ENCODE assay signal across 20 cellular contexts in the genomic region with DNA sequence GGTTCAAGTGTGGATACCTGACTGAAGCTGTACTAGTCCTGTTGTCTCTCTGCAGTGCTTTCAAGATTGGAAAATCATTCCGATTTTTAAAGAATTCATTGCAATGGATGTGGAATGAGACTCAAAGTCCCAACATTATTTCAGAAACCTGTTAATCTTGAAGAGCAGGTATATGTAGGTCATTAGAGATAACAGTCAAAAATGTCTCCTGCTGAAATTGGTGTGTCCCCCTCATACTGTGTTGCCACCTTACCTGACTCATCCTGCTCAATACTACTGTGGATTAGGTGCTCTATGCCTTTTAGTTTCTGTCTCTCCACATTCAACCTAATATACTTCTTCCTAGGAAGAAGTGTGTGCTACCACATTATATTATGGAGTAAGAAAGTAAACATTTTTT.
"Had no signal": no experiment of that assay in that cellular context is flagged by ENCODE, and none has a peak within 500 bp of the region (broad histone marks: within the 10 kb centered on the region; RNA-seq: fewer than 3 reads in every experiment).

No MANE protein-coding gene starts in this region.

- H3K79me2 ChIP-seq: parathyroid adenoma had no signal

- H3K4me1 Mint-ChIP-seq: naive thymus-derived CD8-positive, alpha-beta T cell; stimulated activated naive B cell treated with anti-CD40 and anti-IgM and Interleukin-4, amounts not matched to agents 10 μg/mL and 1 μg/mL and 100 μg/mL, for 72 hours; WTC11 had no signal

- H3K9me3 ChIP-seq: left ventricle myocardium inferior, upper lobe of right lung had no signal

- H3K36me3 Mint-ChIP-seq: activated naive CD8-positive, alpha-beta T cell; brain; memory B cell; naive thymus-derived CD8-positive, alpha-beta T cell; stimulated activated naive B cell treated with anti-CD40 and anti-IgM and Interleukin-4, amounts not matched to agents 10 μg/mL and 1 μg/mL and 100 μg/mL, for 72 hours; WTC11 had no signal

- H3K4me3 ChIP-seq: left ventricle myocardium inferior, upper lobe of right lung had no signal

- H3K27me3 Mint-ChIP-seq: brain; stimulated activated naive B cell treated with anti-CD40 and anti-IgM and Interleukin-4, amounts not matched to agents 10 μg/mL and 1 μg/mL and 100 μg/mL, for 72 hours had no signal

- H3K27me3 ChIP-seq: upper lobe of right lung had no signal

- H3K9ac ChIP-seq: parathyroid adenoma had no signal

- H3K36me3 ChIP-seq: left ventricle myocardium inferior, upper lobe of right lung had no signal

- H2AFZ ChIP-seq: parathyroid adenoma had no signal

- ATAC-seq: activated CD8-positive, alpha-beta T cell treated with anti-CD3 and anti-CD28 coated beads, Interleukin-2, amount 10 ng/mL, durations not matched to agents 7 days and 5 days; naive thymus-derived CD8-positive, alpha-beta T cell; stimulated activated naive B cell treated with anti-CD40 and anti-IgM and Interleukin-4, amounts not matched to agents 10 μg/mL and 1 μg/mL and 100 μg/mL, for 72 hours; WTC11 had no signal

- H3K9me3 Mint-ChIP-seq: WTC11 had no signal

- H3K27ac Mint-ChIP-seq: activated CD8-positive, alpha-beta T cell treated with anti-CD3 and anti-CD28 coated beads, Interleukin-2, amount 10 ng/mL, durations not matched to agents 7 days and 5 days; activated naive CD8-positive, alpha-beta T cell; activated T-cell treated with anti-CD3 and anti-CD28 coated beads, Interleukin-2, amount 50 U/mL, for 72 hours; memory B cell; naive thymus-derived CD8-positive, alpha-beta T cell; stimulated activated naive B cell treated with anti-CD40 and anti-IgM and Interleukin-4, amounts not matched to agents 10 μg/mL and 1 μg/mL and 100 μg/mL, for 72 hours; WTC11 had no signal

- H3K27ac ChIP-seq: parathyroid adenoma, upper lobe of right lung had no signal

- DNase-seq: activated CD4-positive, alpha-beta T cell treated with anti-CD3 and anti-CD28 coated beads for 4 hours; activated CD8-positive, alpha-beta memory T cell treated with anti-CD3 and anti-CD28 coated beads, Interleukin-2, amount 50 U/mL, for 4 hours; activated CD8-positive, alpha-beta T cell treated with anti-CD3 and anti-CD28 coated beads, Interleukin-2, amount 10 ng/mL, durations not matched to agents 7 days and 5 days; activated gamma-delta T cell treated with Interleukin-2 at 50 U/mL for 16 hours; activated T-cell treated with anti-CD3 and anti-CD28 coated beads, Interleukin-2, amount 50 U/mL, for 72 hours; cerebellar nuclear complex; effector CD8-positive, alpha-beta T cell; hippocampal formation; kidney; left ventricle myocardium inferior; naive thymus-derived CD8-positive, alpha-beta T cell; stimulated activated CD4-positive, alpha-beta T cell treated with anti-CD3 and anti-CD28 coated beads, Interleukin-4, amount 100 ng/mL, for 1 hour; stimulated activated naive B cell treated with anti-CD40 and anti-IgM and Interleukin-4, amounts not matched to agents 10 μg/mL and 1 μg/mL and 100 μg/mL, for 72 hours; T-helper 2 cell; upper lobe of right lung had no signal

- H3K4me3 Mint-ChIP-seq: activated CD8-positive, alpha-beta T cell treated with anti-CD3 and anti-CD28 coated beads, Interleukin-2, amount 10 ng/mL, durations not matched to agents 7 days and 5 days; activated naive CD8-positive, alpha-beta T cell; activated T-cell treated with anti-CD3 and anti-CD28 coated beads, Interleukin-2, amount 50 U/mL, for 72 hours; brain; memory B cell; naive thymus-derived CD8-positive, alpha-beta T cell; stimulated activated naive B cell treated with anti-CD40 and anti-IgM and Interleukin-4, amounts not matched to agents 10 μg/mL and 1 μg/mL and 100 μg/mL, for 72 hours; WTC11 had no signal
